ENCODE assay signal across 8 cellular contexts in genomic region chr6:45423111-45423900, GRCh38. TPM values are rescaled to one million over a fixed set of nuclear protein-coding genes. Genes with fewer than 3 reads are reported as not detected.
DNase-seq lines count a peak whose midpoint lies in the region; ATAC-seq and TF ChIP-seq lines count a peak whose summit lies in the region.

No MANE protein-coding gene starts in this region.

- no peaks in the 10 kb centered on the region for H3K27me3 ChIP-seq in CD4-positive, CD25-positive, alpha-beta regulatory T cell (ENCODE audit: control insufficient read depth, insufficient read depth, low read length)
- H3K27me3 ChIP-seq in MM.1S (replicated peaks; ENCODE audit: insufficient read depth, low read length) (no peaks in the 10 kb centered on the region), iPS-20b (ENCODE audit: insufficient read depth, low read length) (peaks cover 83% of the 10 kb centered on the region), spleen (replicated peaks in 1 of 7) (peaks cover 0 to 73% (median 59%) of the 10 kb centered on the region in 7 donors)

- peak overlapping the region; percentile 96; the same call in 1 of the 2 replicates for H3K4me2 ChIP-seq in MM.1S (ENCODE audit: low read depth, low read length)

- H3F3A ChIP-seq in MM.1S (ENCODE audit: insufficient read depth, low read length) = peaks cover 70% of the 10 kb centered on the region

- H3K27ac Mint-ChIP-seq in CD4-positive, CD25-positive, alpha-beta regulatory T cell = peak overlapping the region; percentile 21 to 90 (median 81)

- in situ Hi-C loops in astrocyte of the spinal cord (cut with HindIII; ENCODE audit: low sequenced_read_pairs) = no loop called here

- peaks cover 0 to 2% (median 0%) of the 10 kb centered on the region in 7 donors for H3K9me3 Mint-ChIP-seq in CD4-positive, CD25-positive, alpha-beta regulatory T cell

- DNase-seq in CD4-positive, CD25-positive, alpha-beta regulatory T cell = peak in 1 of 3 donors; percentile 30
- DNase-seq in MM.1S (peak; percentile 23), astrocyte of the spinal cord (ENCODE audit: low read depth, low spot score) (no peak), spleen (peak; percentile 89), NCI-H1436 treated with DMSO at 0.1 percent for 48 hours (lab: John Stamatoyannopoulos, UW) (no peak), inferior parietal cortex (ENCODE audit: extremely low spot score) (no peak)

- H3K4me3 ChIP-seq in CD4-positive, CD25-positive, alpha-beta regulatory T cell (ENCODE audit: low read depth, low read length) = peak overlapping the region; percentile 57
- peak overlapping the region; percentile 95 for H3K4me3 ChIP-seq in MM.1S (ENCODE audit: low read length)
- peak overlapping the region; percentile 79 for H3K4me3 ChIP-seq in astrocyte of the spinal cord (ENCODE audit: low read depth, low read length)
- H3K4me3 ChIP-seq in iPS-20b (ENCODE audit: low read length) = peak overlapping the region; percentile 85
- peak overlapping the region; percentile 45 to 84 (median 62) for H3K4me3 ChIP-seq in spleen

- H2AFZ ChIP-seq in MM.1S (ENCODE audit: low read length) = peak overlapping the region; percentile 23; the same call in 1 of the 2 replicates

- H3K9me3 ChIP-seq in CD4-positive, CD25-positive, alpha-beta regulatory T cell (ENCODE audit: control insufficient read depth in 2 of 2, low read length in 2 of 2) = no peaks in the 10 kb centered on the region
- H3K9me3 ChIP-seq in MM.1S (replicated peaks; ENCODE audit: insufficient read depth, low read length) = no peaks in the 10 kb centered on the region
- H3K9me3 ChIP-seq in iPS-20b (ENCODE audit: insufficient read depth, low read depth, low read length) = no peaks in the 10 kb centered on the region
- no peaks in the 10 kb centered on the region for H3K9me3 ChIP-seq in spleen

- peaks cover 94% of the 10 kb centered on the region for H3K79me2 ChIP-seq in MM.1S (ENCODE audit: low read length)

- intact Hi-C loops in spleen (cut with DNase I; ENCODE audit: low total_unique reads) = no loop called here

- H3K36me3 ChIP-seq in CD4-positive, CD25-positive, alpha-beta regulatory T cell (ENCODE audit: control insufficient read depth, insufficient read depth, low read length) = no peaks in the 10 kb centered on the region
- H3K36me3 ChIP-seq in MM.1S (replicated peaks; ENCODE audit: insufficient read depth, low read length) (peaks cover 2% of the 10 kb centered on the region), iPS-20b (ENCODE audit: insufficient read depth, low read depth, low read length) (no peaks in the 10 kb centered on the region), spleen (no peaks in the 10 kb centered on the region)

- TF ChIP-seq CTCF in MM.1S (IDR thresholded peaks at IDR 0.05; ENCODE audit: low read length) (no peak), astrocyte of the spinal cord (IDR thresholded peaks at IDR 0.05; ENCODE audit: low read depth, low read length) (no peak), spleen (IDR thresholded peaks at IDR 0.05 in 8 of 11, conservative IDR thresholded peaks at IDR 0.05 in 3 of 11) (peak in 1 of 11 experiments; percentile 5)

- H4K20me1 ChIP-seq in MM.1S (ENCODE audit: insufficient read depth, low read length) = no peaks in the 10 kb centered on the region

- peaks cover 18 to 61% (median 35%) of the 10 kb centered on the region in 4 donors for H3K4me1 Mint-ChIP-seq in CD4-positive, CD25-positive, alpha-beta regulatory T cell

- H3K4me3 Mint-ChIP-seq in CD4-positive, CD25-positive, alpha-beta regulatory T cell = peak overlapping the region; percentile 90 to 96 (median 94)

- H3K36me3 Mint-ChIP-seq in CD4-positive, CD25-positive, alpha-beta regulatory T cell = no peaks in the 10 kb centered on the region

- no peak for TF ChIP-seq POLR2A in spleen (IDR thresholded peaks at IDR 0.05)

- H3K9ac ChIP-seq in MM.1S (ENCODE audit: low read length) (peak overlapping the region; percentile 100), iPS-20b (ENCODE audit: low read depth, low read length) (peak overlapping the region; percentile 41)

- H3K27ac ChIP-seq in CD4-positive, CD25-positive, alpha-beta regulatory T cell (ENCODE audit: insufficient read depth, low read length, poor library complexity, severe bottlenecking) = peak overlapping the region; percentile 68
- H3K27ac ChIP-seq in MM.1S (ENCODE audit: low read length) (peak overlapping the region; percentile 98), iPS-20b (ENCODE audit: low read length) (no peak overlapping the region), spleen (peak overlapping the region; percentile 22 to 89 (median 82))

- peak; percentile 0 to 9 for ATAC-seq in CD4-positive, CD25-positive, alpha-beta regulatory T cell (ENCODE audit: low read depth in 2 of 2)
- no peak for ATAC-seq in HG03039 (IDR thresholded peaks at IDR 0.05; ENCODE audit: unreplicated experiment)

- peaks cover 53% of the 10 kb centered on the region for H3K4me1 ChIP-seq in CD4-positive, CD25-positive, alpha-beta regulatory T cell (ENCODE audit: control insufficient read depth, insufficient read depth, low read length, poor library complexity, severe bottlenecking)
- H3K4me1 ChIP-seq in MM.1S (ENCODE audit: low read length) (peaks cover 20% of the 10 kb centered on the region), iPS-20b (ENCODE audit: insufficient read depth, low read length) (peaks cover 15% of the 10 kb centered on the region; the same call in 1 of the 2 replicates), spleen (peaks cover 31 to 73% (median 51%) of the 10 kb centered on the region in 6 donors)

- 0 to 2% (median 1%) methylated on average over 48 to 72 of the region's 72 CpGs for whole genome bisulfite sequencing in spleen, 5 donors

- H3K9me2 ChIP-seq in MM.1S (replicated peaks; ENCODE audit: insufficient read depth, low read length) = no peaks in the 10 kb centered on the region

- H3K27me3 Mint-ChIP-seq in CD4-positive, CD25-positive, alpha-beta regulatory T cell = peaks cover 39% of the 10 kb centered on the region

RNA-seq across cellular contexts. Expression of gene SUPT3H, which starts 45.6 kb away (rescaled TPM):
- 5.7 TPM for total RNA-seq in CD4-positive, CD25-positive, alpha-beta regulatory T cell
- 1 to 10 TPM; 4.8 to 7.8 (median 6.1) TPM for polyA plus RNA-seq in CD4-positive, CD25-positive, alpha-beta regulatory T cell
- total RNA-seq in spleen = 10 to 100 TPM in 1 of 7 donors, 1 to 10 TPM in 6; 3.1 to 16.8 (median 6.7) TPM
- polyA plus RNA-seq in spleen = 1 to 10 TPM; 3.5 to 4.2 (median 3.8) TPM

Comparison
In these comparisons a context has a peak if more than half of its experiments do, and no peak if none do; other contexts are left out.
1. DNase-seq: peak in MM.1S (single experiment) and spleen (single experiment); none in astrocyte of the spinal cord (single experiment), NCI-H1436 treated with DMSO at 0.1 percent for 48 hours (single experiment) and inferior parietal cortex (single experiment).
2. Peak in every context shown above with its lines, with median percentiles within 50 percentile points of each other: H3K4me3 ChIP-seq.